ENCODE assay signal across 8 cellular contexts in the genomic region with DNA sequence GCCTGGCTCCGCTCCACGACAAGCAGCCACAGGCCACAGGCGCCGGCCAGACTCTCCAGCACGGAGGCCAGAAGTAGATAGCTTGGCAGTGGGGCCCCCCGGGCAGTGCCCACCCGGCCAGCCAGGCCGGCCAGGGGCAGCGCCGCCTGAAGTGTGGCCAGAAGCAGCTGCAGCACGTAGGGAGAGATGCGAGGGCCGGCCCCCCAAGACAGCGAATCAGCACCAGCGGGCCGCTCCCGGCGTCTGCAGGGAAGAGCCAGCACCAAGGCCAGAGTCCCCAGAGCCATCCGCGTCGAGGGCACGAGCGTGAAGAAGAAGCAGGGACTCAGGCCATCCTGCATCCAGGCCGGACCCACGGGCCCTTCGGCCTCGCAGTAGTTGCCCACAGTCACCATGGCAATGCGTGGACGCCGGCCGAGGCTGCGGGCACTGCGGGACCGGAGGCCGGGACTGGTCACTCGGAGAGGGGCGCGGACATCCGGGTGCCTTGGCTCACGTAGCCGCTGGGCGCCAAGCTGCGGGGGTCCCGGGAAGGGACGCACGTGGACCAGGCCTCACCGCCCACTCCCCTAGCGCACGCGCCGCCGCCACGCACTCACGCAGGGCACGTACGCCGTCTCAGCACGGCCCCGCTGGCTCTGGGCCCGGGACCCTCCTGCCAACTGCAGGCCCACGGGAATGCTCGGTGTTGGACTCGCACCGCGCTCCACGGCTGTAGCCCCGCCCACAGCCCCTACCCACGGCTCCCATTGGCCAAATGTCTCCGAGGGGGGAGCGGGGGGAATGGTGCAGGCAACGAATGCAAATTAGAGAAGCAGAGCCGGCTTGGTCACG. TPM values are rescaled to one million over a fixed set of nuclear protein-coding genes. Genes with fewer than 3 reads are reported as not detected.
DNase-seq lines count a peak whose midpoint lies in the region; ATAC-seq and TF ChIP-seq lines count a peak whose summit lies in the region.

A gene (minus strand): TSS at position 680 of the 834 bp plus-strand sequence. CDS start 285 bp downstream, at position 395.

- H3K4me3 ChIP-seq in OCI-LY7 (ENCODE audit: low read depth, low read length, poor library complexity, severe bottlenecking) (no peak within 1 kb of the TSS), esophagus (ENCODE audit: low read depth in 1 of 2, low read length in 2 of 2) (peak within 1 kb of the TSS; percentile 43 to 47), mucosa of stomach (ENCODE audit: low read length) (peak within 1 kb of the TSS; percentile 28)

- H3K36me3 ChIP-seq in OCI-LY7 (ENCODE audit: insufficient read depth, low read length) (peaks cover 40% of the 10 kb centered on the region; the same call in 1 of the 2 replicates), esophagus (ENCODE audit: control insufficient read depth in 2 of 2, insufficient read depth in 2 of 2, low read length in 1 of 2) (peaks cover 14 to 51% of the 10 kb centered on the region in 2 donors), mucosa of stomach (ENCODE audit: control insufficient read depth, insufficient read depth, low read length) (peaks cover 13% of the 10 kb centered on the region)

- 0 to 1% methylated on average over 62 to 73 of the region's 73 CpGs for WGBS in esophagus, 2 donors

- no peak for TF ChIP-seq CTCF in OCI-LY7 (conservative IDR thresholded peaks at IDR 0.05; ENCODE audit: low read length)

- H3K9me2 ChIP-seq in OCI-LY7 (ENCODE audit: insufficient read depth, low read length) = no peaks in the 10 kb centered on the region

- CTCF ChIA-PET in OCI-LY7 (lab: Charles Lee; ENCODE audit: unreplicated experiment) = interaction anchor here (0.6 kb wide), 1 partner anchor 76 kb away, joined by 3 read pairs; no protein-coding TSS in a partner anchor

- H3K9me3 ChIP-seq in OCI-LY7 (ENCODE audit: low read length) (no peaks in the 10 kb centered on the region), esophagus (ENCODE audit: control insufficient read depth in 2 of 2, insufficient read depth in 1 of 2, low read depth in 1 of 2, low read length in 1 of 2) (no peaks in the 10 kb centered on the region), mucosa of stomach (ENCODE audit: control insufficient read depth, low read length) (no peaks in the 10 kb centered on the region)

- H3K27ac ChIP-seq in OCI-LY7 (ENCODE audit: low read depth, low read length, poor library complexity, severe bottlenecking) = no peak within 1 kb of the TSS
- H3K27ac ChIP-seq in esophagus (ENCODE audit: low read depth in 2 of 2, low read length in 1 of 2) = peak within 1 kb of the TSS; percentile 96 to 97

- H3K4me1 ChIP-seq in OCI-LY7 (ENCODE audit: insufficient read depth, low read length, poor library complexity, severe bottlenecking) (peaks cover 10% of the 10 kb centered on the region), esophagus (ENCODE audit: control insufficient read depth in 2 of 2, insufficient read depth in 2 of 2, low read length in 1 of 2) (peaks cover 0 to 11% of the 10 kb centered on the region in 2 donors), mucosa of stomach (ENCODE audit: control insufficient read depth, insufficient read depth, low read length) (peaks cover 33% of the 10 kb centered on the region)

- H4K20me1 ChIP-seq in OCI-LY7 (ENCODE audit: insufficient read depth, low read length) = no peaks in the 10 kb centered on the region

- H2AFZ ChIP-seq in OCI-LY7 (ENCODE audit: low read length) = no peak within 1 kb of the TSS

- BruUV-seq in OCI-LY7 (replicated peaks; lab: Mats Ljungman, UMichigan) = no TSS peak

- POLR2A ChIA-PET in OCI-LY7 (lab: Charles Lee) = no interaction called here

- H3K79me2 ChIP-seq in OCI-LY7 (ENCODE audit: insufficient read depth, low read depth, low read length) = no peaks in the 10 kb centered on the region

- H3K9ac ChIP-seq in mucosa of stomach (ENCODE audit: low read length) = peak within 1 kb of the TSS; percentile 49

- peak; percentile 80 for ATAC-seq in GM19351 (IDR thresholded peaks at IDR 0.05; ENCODE audit: unreplicated experiment)
- peak; percentile 68 for ATAC-seq in HG03521 (IDR thresholded peaks at IDR 0.05; ENCODE audit: unreplicated experiment)

- intact Hi-C loops in OCI-LY7 (cut with micrococcal nuclease; ENCODE audit: unreplicated experiment) = no loop called here

- DNase-seq in C1 segment of cervical spinal cord (lab: John Stamatoyannopoulos, UW) (peak; percentile 44 to 95 (median 91)), OCI-LY7 (ENCODE audit: low spot score) (no peak)
- peak; percentile 93 to 95 for DNase-seq in activated T-cell treated with anti-CD3 and anti-CD28 coated beads, Interleukin-2, amount 50 U/mL, for 48 hours
- DNase-seq in stimulated activated CD8-positive, alpha-beta memory T cell treated with anti-CD3 and anti-CD28 coated beads, Interleukin-4, amount 100 ng/mL, for 48 hours = peak; percentile 92

- no peaks in the 10 kb centered on the region for H3K27me3 ChIP-seq in esophagus (ENCODE audit: control insufficient read depth in 1 of 2, insufficient read depth in 2 of 2, low read length in 2 of 2)
- no peaks in the 10 kb centered on the region for H3K27me3 ChIP-seq in mucosa of stomach (ENCODE audit: control insufficient read depth, insufficient read depth, low read length)

- peak within 1 kb of the TSS; percentile 56; the same call in 1 of the 2 replicates for H3K4me2 ChIP-seq in OCI-LY7 (ENCODE audit: low read length)

RNA-seq across cellular contexts. Expression of the gene that starts here (rescaled TPM):
- 4.0 and 6.4 TPM in 2 replicates for total RNA-seq in OCI-LY7 (2014; rRNA removed; shearing (Covaris generic))
- 8.4 and 10.2 TPM in 2 replicates for total RNA-seq in OCI-LY7 (2022)
- 10 to 100 TPM; 24.5 to 45.2 TPM for polyA plus RNA-seq in esophagus
